8 cellular contexts compared by ENCODE assay signal in the genomic region with DNA sequence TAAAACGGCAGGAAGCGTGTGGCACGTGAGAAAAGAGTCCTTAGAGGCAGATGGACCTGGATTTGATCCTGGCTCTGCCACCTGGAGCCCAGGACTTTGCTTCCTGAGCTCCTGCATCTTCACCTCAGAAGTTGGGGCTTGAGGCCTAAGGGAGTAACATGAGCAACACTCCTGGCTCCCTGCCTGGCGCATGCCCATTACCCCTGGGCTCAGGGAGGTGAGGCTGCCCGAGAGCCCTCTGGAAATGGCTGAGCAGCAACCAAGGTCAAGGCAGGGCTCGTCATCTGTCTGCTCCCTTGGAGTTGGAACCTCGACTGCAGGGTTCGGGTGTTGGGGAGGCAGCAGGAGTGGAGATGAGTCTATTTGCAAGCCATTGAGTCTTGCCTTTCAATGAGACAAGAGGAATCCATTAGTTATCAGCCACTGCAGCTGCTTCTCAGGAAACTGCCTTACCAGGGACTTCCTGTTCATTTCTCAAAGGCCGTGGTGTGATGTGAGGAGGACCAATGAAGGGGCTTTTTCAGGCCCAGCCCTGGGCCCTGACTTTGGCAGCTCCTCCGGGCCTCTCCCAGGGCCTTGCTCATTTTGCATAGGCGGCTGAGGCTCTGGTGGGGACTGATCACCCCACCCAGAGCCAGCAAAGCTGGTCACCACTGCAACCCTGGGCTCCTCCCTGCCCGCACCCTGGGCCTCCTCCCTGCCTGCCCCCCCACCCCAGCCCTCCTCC. TPM values are rescaled to one million over a fixed set of nuclear protein-coding genes. Genes with fewer than 3 reads are reported as not detected.
DNase-seq lines count a peak whose midpoint lies in the region; ATAC-seq and TF ChIP-seq lines count a peak whose summit lies in the region.

No MANE protein-coding gene starts in this region.

- peaks cover 28% of the 10 kb centered on the region for H3K79me2 ChIP-seq in SU-DHL-6 (ENCODE audit: insufficient read depth, low read length)

- peak overlapping the region; percentile 50 for H3K4me2 ChIP-seq in SU-DHL-6 (ENCODE audit: low read depth, low read length, poor library complexity, severe bottlenecking)

- no peaks in the 10 kb centered on the region for H3K9me3 ChIP-seq in SU-DHL-6 (ENCODE audit: insufficient read depth, low read length)

- peak; percentile 93 for ATAC-seq in GM21423 (IDR thresholded peaks at IDR 0.05; ENCODE audit: unreplicated experiment)

- 45% methylated on average over 12 of the region's 12 CpGs for WGBS in urinary bladder

- no peaks in the 10 kb centered on the region for H4K20me1 ChIP-seq in SU-DHL-6 (ENCODE audit: low read depth, low read length)

- H3K27ac ChIP-seq in SU-DHL-6 (ENCODE audit: low read depth, low read length) (peak overlapping the region; percentile 86), urinary bladder (ENCODE audit: low read depth) (peak overlapping the region; percentile 65)

- H3K4me3 ChIP-seq in GM12865 (ENCODE audit: low read depth, low read length) (peak overlapping the region; percentile 54), SU-DHL-6 (ENCODE audit: insufficient read depth, low read length, poor library complexity, severe bottlenecking) (no peak overlapping the region), urinary bladder (ENCODE audit: low read depth, low read length) (no peak overlapping the region)

- H3K4me1 ChIP-seq in urinary bladder (ENCODE audit: insufficient read depth): no peaks in the 10 kb centered on the region

- H3K27me3 ChIP-seq in SU-DHL-6 (ENCODE audit: low read length): no peaks in the 10 kb centered on the region

- DNase-seq in GM12865 (ENCODE audit: low read depth) (peak; percentile 95), HUDEP-2 (lab: John Stamatoyannopoulos, UW; ENCODE audit: unreplicated experiment in 76 of 76) (peak in 75 of 76 experiments; percentile 72 to 98 (median 94)), dermis blood vessel endothelial cell (peak; percentile 86), midbrain (lab: John Stamatoyannopoulos, UW) (peak; percentile 44), SW480 (ENCODE audit: low spot score) (no peak)

- peaks cover 9% of the 10 kb centered on the region; the same call in 1 of the 2 replicates for H3F3A ChIP-seq in SU-DHL-6 (ENCODE audit: insufficient read depth)

- H3K36me3 ChIP-seq in SU-DHL-6 (ENCODE audit: low read length) (no peaks in the 10 kb centered on the region), urinary bladder (ENCODE audit: insufficient read depth) (no peaks in the 10 kb centered on the region)

- TF ChIP-seq CTCF in GM12865 (IDR thresholded peaks at IDR 0.05; ENCODE audit: insufficient read depth, low read depth, low read length, missing control alignments) (no peak), SU-DHL-6 (IDR thresholded peaks at IDR 0.05; ENCODE audit: insufficient read depth, low read length, poor library complexity, severe bottlenecking) (no peak)

- no peak overlapping the region for H2AFZ ChIP-seq in SU-DHL-6 (ENCODE audit: low read depth, low read length, severe bottlenecking)

- H3K9ac ChIP-seq in SU-DHL-6 (ENCODE audit: low read length): peak overlapping the region; percentile 46

- no peaks in the 10 kb centered on the region for H3K9me2 ChIP-seq in SU-DHL-6 (replicated peaks; ENCODE audit: insufficient read depth, low read length)

RNA-seq across cellular contexts. Expression of a gene that starts 6.3 kb away (rescaled TPM):
- total RNA-seq in dermis blood vessel endothelial cell (75.9 and 253 TPM in 2 replicates), urinary bladder (75.1 TPM)
- polyA plus RNA-seq in urinary bladder: 33.3 TPM

RNA-seq across cellular contexts. Expression of a gene that starts 17.6 kb away (rescaled TPM):
- total RNA-seq in dermis blood vessel endothelial cell (34.9 and 73.6 TPM in 2 replicates), urinary bladder (68.7 TPM)
- polyA plus RNA-seq in urinary bladder: 18.0 TPM

RNA-seq across cellular contexts. Expression of a gene that starts 41.7 kb away (rescaled TPM):
- total RNA-seq in dermis blood vessel endothelial cell (27.4 and 48.5 TPM in 2 replicates), urinary bladder (13.1 TPM)
- 9.6 TPM for polyA plus RNA-seq in urinary bladder

RNA-seq across cellular contexts. Expression of a gene that starts 42.0 kb away (rescaled TPM):
- 27.9 and 41.0 TPM in 2 replicates for total RNA-seq in dermis blood vessel endothelial cell
- total RNA-seq in urinary bladder: 86.6 TPM
- polyA plus RNA-seq in urinary bladder: 153 TPM

RNA-seq across cellular contexts. Expression of a gene that starts 56.9 kb away (rescaled TPM):
- total RNA-seq in dermis blood vessel endothelial cell (128 and 242 TPM in 2 replicates), urinary bladder (17.8 TPM)
- polyA plus RNA-seq in urinary bladder: 43.5 TPM
